2 cellular contexts compared by ENCODE assay signal in the genomic region with DNA sequence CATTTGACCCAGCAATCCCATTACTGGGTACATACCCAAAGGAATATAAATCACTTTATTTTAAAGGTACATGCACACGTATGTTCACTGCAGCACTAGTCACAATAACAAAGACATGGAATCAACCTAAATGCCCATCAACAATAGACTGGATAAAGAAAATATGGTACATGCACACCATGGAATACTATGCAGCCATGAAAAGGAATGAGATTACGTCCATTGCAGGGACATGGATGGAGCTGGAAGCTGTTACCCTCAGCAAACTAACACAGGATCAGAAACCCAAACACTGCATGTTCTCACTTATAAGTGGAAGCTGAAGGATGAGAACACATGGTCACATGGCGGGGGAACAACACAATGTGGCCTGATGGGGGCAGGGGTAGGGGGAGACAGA. TPM values are rescaled to one million over a fixed set of nuclear protein-coding genes. Genes with fewer than 3 reads are reported as not detected.
"Had no signal": no experiment of that assay in that cellular context is flagged by ENCODE, and none has a peak within 500 bp of the region (broad histone marks: within the 10 kb centered on the region; RNA-seq: fewer than 3 reads in every experiment).

No MANE protein-coding gene starts in this region.

RNA-seq across cellular contexts. Expression of a gene that starts 7.2 kb away (rescaled TPM):
- total RNA-seq: activated T-helper 1 cell treated with anti-CD3 and anti-CD28 coated beads, Interleukin-12 subunit alpha, Interleukin-12 subunit beta, Interleukin-2, Interleukin-4 antibody, amounts not matched to agents 30 ng/mL and 10 ng/mL and 1 ng/mL, durations not matched to agents 14 hours and 24 hours and 36 hours; aorta had no signal
